ENCODE assay signal across 8 cellular contexts in genomic region chr3:157081681-157082210, GRCh38.
DNase-seq lines count a peak whose midpoint lies in the region; TF ChIP-seq lines count a peak whose summit lies in the region.

No MANE protein-coding gene starts in this region.

- H3K36me3 Mint-ChIP-seq in progenitor cell of endocrine pancreas (ENCODE audit: insufficient read depth): no peaks in the 10 kb centered on the region

- in situ Hi-C loops in HAP-1 (cut with MboI; ENCODE audit: low sequenced_read_pairs): loop anchor here (5.0 to 25.0 kb wide), 2 partner anchors 404 to 544 kb away; no protein-coding TSS in a partner anchor

- no peaks in the 10 kb centered on the region for H3K27me3 Mint-ChIP-seq in progenitor cell of endocrine pancreas

- H3K27ac ChIP-seq in uterus: peak overlapping the region in 1 of 2 donors; percentile 56

- peak in 1 of 2 donors; percentile 42 for TF ChIP-seq POLR2A in uterus (IDR thresholded peaks at IDR 0.05)

- H3K27me3 ChIP-seq in HAP-1 (ENCODE audit: low read depth): no peaks in the 10 kb centered on the region
- no peaks in the 10 kb centered on the region for H3K27me3 ChIP-seq in uterus

- no peak overlapping the region for H3K4me3 Mint-ChIP-seq in progenitor cell of endocrine pancreas (ENCODE audit: low read depth)

- H3K36me3 ChIP-seq in HAP-1 (replicated peaks): no peaks in the 10 kb centered on the region
- no peaks in the 10 kb centered on the region for H3K36me3 ChIP-seq in uterus

- TF ChIP-seq CTCF in progenitor cell of endocrine pancreas (IDR thresholded peaks at IDR 0.05; ENCODE audit: unreplicated experiment) (peak; percentile 98), uterus (IDR thresholded peaks at IDR 0.05) (peak; percentile 93 to 97 (median 95))

- H3K9me3 Mint-ChIP-seq in progenitor cell of endocrine pancreas (ENCODE audit: low read depth): no peaks in the 10 kb centered on the region

- H3K4me3 ChIP-seq in HAP-1: no peak overlapping the region
- no peak overlapping the region for H3K4me3 ChIP-seq in uterus

- intact Hi-C loops in head of caudate nucleus (cut with DNase I): loop anchor here (10.0 kb wide), 1 partner anchor 257 kb away; the partner anchor contains the start of gene LEKR1
- intact Hi-C loops in uterus (cut with DNase I; ENCODE audit: low total_unique reads): loop anchor here (5.0 to 10.0 kb wide), 2 partner anchors 51 to 407 kb away; partner anchors contain the start of gene TIPARP

- H3K9me3 ChIP-seq in HAP-1 (no peaks in the 10 kb centered on the region), uterus (no peaks in the 10 kb centered on the region)

- peaks cover 10% of the 10 kb centered on the region for H3K4me1 Mint-ChIP-seq in progenitor cell of endocrine pancreas (ENCODE audit: low read depth)

- H3K27ac Mint-ChIP-seq in progenitor cell of endocrine pancreas: peak overlapping the region; percentile 43

- peak; percentile 98 for DNase-seq in ELF-1 (ENCODE audit: low read depth, low spot score)
- peak; percentile 83 to 97 for DNase-seq in HAP-1 (ENCODE audit: low spot score in 2 of 2)
- peak; percentile 92 for DNase-seq in NAMALWA (ENCODE audit: low spot score)
- DNase-seq in activated T-helper 9 cell treated with anti-CD3 and anti-CD28 coated beads, Interleukin-2, amount 50 U/mL, for 16 hours (ENCODE audit: low read depth): peak; percentile 79
- peak; percentile 84 to 98 (median 91) for DNase-seq in head of caudate nucleus
- peak; percentile 98 for DNase-seq in progenitor cell of endocrine pancreas (ENCODE audit: low spot score, unreplicated experiment)
- peak; percentile 90 for DNase-seq in uterus
- DNase-seq in DMS153 (lab: John Stamatoyannopoulos, UW): no peak

- H3K4me1 ChIP-seq in HAP-1 (peaks cover 10% of the 10 kb centered on the region), uterus (peaks cover 0 to 2% of the 10 kb centered on the region in 2 donors)
